Comparison of ENCODE assay signal across 9 cellular contexts in the genomic region with DNA sequence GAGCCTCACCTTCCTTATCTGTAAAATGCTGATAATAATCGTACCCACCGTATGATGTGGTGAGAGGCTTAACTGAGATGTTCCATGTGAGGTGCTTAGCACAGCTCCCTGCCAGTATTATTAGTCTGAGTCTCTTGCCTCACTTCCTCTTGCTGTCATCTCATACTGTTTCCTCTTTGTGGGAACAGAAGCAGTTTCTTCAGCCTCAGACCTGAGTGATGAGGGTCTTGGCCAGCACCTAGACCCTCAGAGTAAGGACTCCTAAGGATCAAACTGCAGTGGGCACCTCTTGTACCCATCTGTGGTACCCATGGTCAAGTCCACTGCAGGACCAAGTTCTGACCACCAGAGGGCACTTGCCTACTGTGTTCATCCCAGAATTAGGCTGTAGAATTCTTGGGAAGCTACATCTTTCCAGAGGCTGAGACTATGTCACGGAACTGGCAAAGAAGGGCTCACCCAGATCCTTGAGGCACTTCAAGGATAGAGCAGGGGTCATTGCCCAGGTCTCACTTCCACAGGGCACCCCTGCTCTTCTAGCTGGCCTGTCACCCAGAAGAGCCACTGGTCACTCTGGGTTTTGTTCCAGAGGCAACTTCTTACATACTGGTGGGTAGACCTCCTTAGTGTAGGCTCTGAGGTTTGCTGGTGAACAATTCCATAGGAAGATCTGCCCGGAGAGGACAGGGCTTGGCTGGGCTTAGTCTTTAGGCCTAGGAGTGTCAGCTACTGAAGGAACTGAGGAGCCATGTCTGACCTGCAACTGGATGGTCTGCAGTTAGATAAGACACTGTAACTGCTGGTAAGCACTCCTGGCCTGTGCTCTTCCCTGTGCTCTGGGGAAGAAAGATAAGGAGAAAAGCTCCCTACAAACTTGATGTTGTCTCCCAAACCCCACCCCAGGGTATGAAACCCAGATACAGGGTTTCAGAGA. TPM values are rescaled to one million over a fixed set of nuclear protein-coding genes. Genes with fewer than 3 reads are reported as not detected.
DNase-seq lines count a peak whose midpoint lies in the region; ATAC-seq and TF ChIP-seq lines count a peak whose summit lies in the region.
"Had no signal": no experiment of that assay in that cellular context is flagged by ENCODE, and none has a peak within 500 bp of the region (broad histone marks: within the 10 kb centered on the region; RNA-seq: fewer than 3 reads in every experiment).

No MANE protein-coding gene starts in this region.

- intact Hi-C loops in Right ventricle myocardium inferior (cut with DNase I), result loop anchor here (5.0 kb wide), 3 partner anchors 54 to 554 kb away; partner anchors contain the start of gene IFT52

- no peak overlapping the region for H4K8ac ChIP-seq in trophoblast cell (ENCODE audit: low read depth, low read length)

- H2AFZ ChIP-seq in trophoblast cell (ENCODE audit: insufficient read depth, low read length, poor library complexity), result no peak overlapping the region

- H3K4me1 ChIP-seq in trophoblast cell (ENCODE audit: control insufficient read depth in 1 of 2, insufficient read depth in 2 of 2, low read length in 2 of 2), result no peaks in the 10 kb centered on the region

- no peak overlapping the region for H3K14ac ChIP-seq in trophoblast cell (ENCODE audit: low read length)

- peaks cover 3% of the 10 kb centered on the region for H3K9me3 ChIP-seq in trophoblast cell (ENCODE audit: insufficient read depth, low read depth, low read length)

- H3K79me2 ChIP-seq in trophoblast cell (ENCODE audit: control insufficient read depth, insufficient read depth, low read length, poor library complexity), result no peaks in the 10 kb centered on the region

- no peak for TF ChIP-seq EP300 in Ishikawa (IDR thresholded peaks at IDR 0.05; ENCODE audit: borderline replicate concordance)

- H2BK120ac ChIP-seq in trophoblast cell (ENCODE audit: insufficient read depth, low read length, poor library complexity), result no peak overlapping the region

- H3K4me3 ChIP-seq in trophoblast cell (ENCODE audit: low read depth, low read length), result no peak overlapping the region

- no peak overlapping the region for H3K4me2 ChIP-seq in trophoblast cell (ENCODE audit: low read length)

- no peak overlapping the region for H3K4ac ChIP-seq in trophoblast cell (ENCODE audit: low read depth, low read length)

- no peaks in the 10 kb centered on the region for H3K79me1 ChIP-seq in trophoblast cell (ENCODE audit: low read length)

- H4K91ac ChIP-seq in trophoblast cell (ENCODE audit: low read depth, low read length), result no peak overlapping the region

- no peak overlapping the region for H2BK5ac ChIP-seq in trophoblast cell (ENCODE audit: low read depth, low read length, poor library complexity)

- H3K9ac ChIP-seq in trophoblast cell (ENCODE audit: low read length), result no peak overlapping the region

- H2BK12ac ChIP-seq in trophoblast cell (ENCODE audit: low read length), result no peak overlapping the region

- no peak overlapping the region for H3K27ac ChIP-seq in trophoblast cell (ENCODE audit: low read depth, low read length)

- no peak overlapping the region for H4K12ac ChIP-seq in trophoblast cell (ENCODE audit: low read depth, low read length)

- DNase-seq in DMS114 treated with DMSO at 0.1 percent for 48 hours (lab: John Stamatoyannopoulos, UW; ENCODE audit: unreplicated experiment) (peak; percentile 4), SHP77 (lab: John Stamatoyannopoulos, UW) (peak; percentile 19 to 50), Right ventricle myocardium inferior (ENCODE audit: missing footprints) (peak; percentile 73), trophoblast cell (peak; percentile 48 to 79)
- peak in 1 of 2 donors; percentile 48 for DNase-seq in activated naive CD4-positive, alpha-beta T cell treated with anti-CD3 and anti-CD28 coated beads, Interleukin-2, amount 50 U/mL, for 72 hours (ENCODE audit: low spot score in 2 of 2)

- H3K27me3 ChIP-seq in trophoblast cell (ENCODE audit: insufficient read depth, low read length), result no peaks in the 10 kb centered on the region

- H3K9me3 Mint-ChIP-seq in activated naive CD4-positive, alpha-beta T cell treated with anti-CD3 and anti-CD28 coated beads, Interleukin-2, amount 50 U/mL, for 72 hours, result no peaks in the 10 kb centered on the region
- H3K9me3 Mint-ChIP-seq: T-helper 1 cell treated with Interleukin-12 subunit alpha and Interleukin-12 subunit beta and Interleukin-4 antibody, amounts not matched to agents 30 μg/mL and 1 μg/mL, for 36 hours had no signal

- peak overlapping the region; percentile 6 to 79 for H3K27ac Mint-ChIP-seq in activated naive CD4-positive, alpha-beta T cell treated with anti-CD3 and anti-CD28 coated beads, Interleukin-2, amount 50 U/mL, for 72 hours
- H3K27ac Mint-ChIP-seq: T-helper 1 cell treated with Interleukin-12 subunit alpha and Interleukin-12 subunit beta and Interleukin-4 antibody, amounts not matched to agents 30 μg/mL and 1 μg/mL, for 36 hours had no signal

- no peaks in the 10 kb centered on the region for H3K36me3 Mint-ChIP-seq in activated naive CD4-positive, alpha-beta T cell treated with anti-CD3 and anti-CD28 coated beads, Interleukin-2, amount 50 U/mL, for 72 hours

- no peak overlapping the region for H3K18ac ChIP-seq in trophoblast cell (ENCODE audit: low read length)

- H3K36me3 ChIP-seq in trophoblast cell (ENCODE audit: control insufficient read depth in 1 of 2, insufficient read depth in 2 of 2, low read length in 2 of 2), result peaks cover 4 to 13% of the 10 kb centered on the region in 2 experiments

- no peak overlapping the region for H2AK5ac ChIP-seq in trophoblast cell (ENCODE audit: low read length)

- peak; percentile 81 for TF ChIP-seq RAD21 in Ishikawa (IDR thresholded peaks at IDR 0.05; ENCODE audit: low read depth)

- H3K23ac ChIP-seq in trophoblast cell (ENCODE audit: low read length), result no peak overlapping the region

- peak; percentile 57 to 60 for ATAC-seq in activated naive CD4-positive, alpha-beta T cell treated with anti-CD3 and anti-CD28 coated beads, Interleukin-2, amount 50 U/mL, for 72 hours
- ATAC-seq in Right ventricle myocardium inferior, result peak; percentile 82
- ATAC-seq in GM21529 (IDR thresholded peaks at IDR 0.05; ENCODE audit: unreplicated experiment), result no peak
- ATAC-seq in HG03354 (IDR thresholded peaks at IDR 0.05; ENCODE audit: poor library complexity, severe bottlenecking, unreplicated experiment), result no peak

- no CpG with 5 or more reads among the region's 4 CpGs for WGBS in trophoblast cell (ENCODE audit: extremely low coverage, insufficient coverage, insufficient read length)

TF ChIP-seq in Ishikawa, 13 proteins besides CTCF, POLR2A, EP300 and RAD21:
- TF ChIP-seq YY1 (IDR thresholded peaks at IDR 0.05; ENCODE audit: low read depth) (no peak), EGR1 (IDR thresholded peaks at IDR 0.05) (no peak), CREB1 (IDR thresholded peaks at IDR 0.05; ENCODE audit: low read depth) (no peak), TEAD4 (IDR thresholded peaks at IDR 0.05) (no peak), TAF1 (IDR thresholded peaks at IDR 0.05; ENCODE audit: low read depth) (no peak), NFIC (IDR thresholded peaks at IDR 0.05) (no peak), ZBTB7A (IDR thresholded peaks at IDR 0.05; ENCODE audit: low read depth) (no peak), CEBPB (IDR thresholded peaks at IDR 0.05) (no peak)
- TF ChIP-seq, protein P1, sequence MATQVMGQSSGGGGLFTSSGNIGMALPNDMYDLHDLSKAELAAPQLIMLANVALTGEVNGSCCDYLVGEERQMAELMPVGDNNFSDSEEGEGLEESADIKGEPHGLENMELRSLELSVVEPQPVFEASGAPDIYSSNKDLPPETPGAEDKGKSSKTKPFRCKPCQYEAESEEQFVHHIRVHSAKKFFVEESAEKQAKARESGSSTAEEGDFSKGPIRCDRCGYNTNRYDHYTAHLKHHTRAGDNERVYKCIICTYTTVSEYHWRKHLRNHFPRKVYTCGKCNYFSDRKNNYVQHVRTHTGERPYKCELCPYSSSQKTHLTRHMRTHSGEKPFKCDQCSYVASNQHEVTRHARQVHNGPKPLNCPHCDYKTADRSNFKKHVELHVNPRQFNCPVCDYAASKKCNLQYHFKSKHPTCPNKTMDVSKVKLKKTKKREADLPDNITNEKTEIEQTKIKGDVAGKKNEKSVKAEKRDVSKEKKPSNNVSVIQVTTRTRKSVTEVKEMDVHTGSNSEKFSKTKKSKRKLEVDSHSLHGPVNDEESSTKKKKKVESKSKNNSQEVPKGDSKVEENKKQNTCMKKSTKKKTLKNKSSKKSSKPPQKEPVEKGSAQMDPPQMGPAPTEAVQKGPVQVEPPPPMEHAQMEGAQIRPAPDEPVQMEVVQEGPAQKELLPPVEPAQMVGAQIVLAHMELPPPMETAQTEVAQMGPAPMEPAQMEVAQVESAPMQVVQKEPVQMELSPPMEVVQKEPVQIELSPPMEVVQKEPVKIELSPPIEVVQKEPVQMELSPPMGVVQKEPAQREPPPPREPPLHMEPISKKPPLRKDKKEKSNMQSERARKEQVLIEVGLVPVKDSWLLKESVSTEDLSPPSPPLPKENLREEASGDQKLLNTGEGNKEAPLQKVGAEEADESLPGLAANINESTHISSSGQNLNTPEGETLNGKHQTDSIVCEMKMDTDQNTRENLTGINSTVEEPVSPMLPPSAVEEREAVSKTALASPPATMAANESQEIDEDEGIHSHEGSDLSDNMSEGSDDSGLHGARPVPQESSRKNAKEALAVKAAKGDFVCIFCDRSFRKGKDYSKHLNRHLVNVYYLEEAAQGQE (IDR thresholded peaks at IDR 0.05; ENCODE audit: low read depth), result no peak

RNA-seq across cellular contexts. Expression of gene SGK2, which starts 20.6 kb away (rescaled TPM):
- total RNA-seq in activated naive CD4-positive, alpha-beta T cell treated with anti-CD3 and anti-CD28 coated beads, Interleukin-2, amount 50 U/mL, for 72 hours, result under 1 TPM; 0.59 to 0.82 TPM
- 1.1 TPM for total RNA-seq in Right ventricle myocardium inferior
- 0.56 and 0.61 TPM in 2 replicates for polyA plus RNA-seq in trophoblast cell (2013)

RNA-seq across cellular contexts. Expression of gene L3MBTL1, which starts 30.7 kb away (rescaled TPM):
- total RNA-seq in activated naive CD4-positive, alpha-beta T cell treated with anti-CD3 and anti-CD28 coated beads, Interleukin-2, amount 50 U/mL, for 72 hours, result 10 to 100 TPM in 1 of 2 donors, 1 to 10 TPM in 1; 9.1 to 15.3 TPM
- total RNA-seq in Right ventricle myocardium inferior, result 3.8 TPM
- 3.3 and 3.7 TPM in 2 replicates for polyA plus RNA-seq in trophoblast cell (2013)

RNA-seq across cellular contexts. Expression of gene IFT52, which starts 52.5 kb away (rescaled TPM):
- total RNA-seq in activated naive CD4-positive, alpha-beta T cell treated with anti-CD3 and anti-CD28 coated beads, Interleukin-2, amount 50 U/mL, for 72 hours, result 10 to 100 TPM; 15.4 to 15.5 TPM
- 6.5 TPM for total RNA-seq in Right ventricle myocardium inferior
- polyA plus RNA-seq in trophoblast cell (2013), result 25.9 and 30.1 TPM in 2 replicates

Comparison
In these comparisons a context has a peak if more than half of its experiments do, and no peak if none do; other contexts are left out.
1. ATAC-seq: peak in activated naive CD4-positive, alpha-beta T cell treated with anti-CD3 and anti-CD28 coated beads, Interleukin-2, amount 50 U/mL, for 72 hours (2 of 2) and Right ventricle myocardium inferior (single experiment); none in GM21529 (single experiment) and HG03354 (single experiment).